Comparison of ENCODE assay signal across 32 cellular contexts in the genomic region with DNA sequence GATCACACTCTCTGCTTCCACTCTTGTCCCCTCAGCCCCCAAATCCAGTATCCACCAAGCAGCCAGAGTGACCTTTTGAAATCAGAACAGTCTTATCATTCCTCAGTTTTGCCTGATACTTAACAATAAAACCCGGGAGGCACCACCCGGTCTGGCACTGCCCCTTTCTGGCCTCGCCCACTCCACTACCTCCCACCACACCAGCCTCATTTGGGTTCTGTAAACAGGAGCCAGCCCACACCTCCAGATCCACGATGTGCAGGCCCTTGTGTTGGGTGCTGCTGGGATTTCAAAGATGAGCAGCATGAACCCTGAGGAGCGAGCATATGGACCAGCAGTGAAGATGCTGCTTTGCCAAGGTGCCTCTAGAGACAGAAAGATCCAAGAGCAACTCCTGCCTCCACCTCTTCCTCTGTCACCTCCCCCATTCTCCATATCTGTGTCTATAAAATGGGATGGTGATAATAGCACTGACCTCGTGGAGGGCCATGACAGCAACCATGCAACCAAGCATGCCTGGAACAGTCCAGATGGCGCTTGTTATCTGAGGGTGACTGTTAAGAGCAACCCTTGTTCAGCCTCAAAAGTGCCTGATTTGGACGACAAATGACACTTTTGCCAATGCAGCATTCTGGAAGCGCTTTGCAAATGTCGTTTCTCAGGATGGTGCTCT.
"Had no signal": no experiment of that assay in that cellular context is flagged by ENCODE, and none has a peak within 500 bp of the region (broad histone marks: within the 10 kb centered on the region; RNA-seq: fewer than 3 reads in every experiment).

No MANE protein-coding gene starts in this region.

- DNase-seq: activated CD4-positive, alpha-beta memory T cell treated with anti-CD3 and anti-CD28 coated beads for 36 hours; activated CD4-positive, alpha-beta T cell treated with anti-CD3 and anti-CD28 coated beads for 36 hours; activated CD4-positive, alpha-beta T cell treated with anti-CD3 and anti-CD28 coated beads, Interleukin-2, amount 10 ng/mL, durations not matched to agents 7 days and 5 days; activated CD8-positive, alpha-beta memory T cell treated with anti-CD3 and anti-CD28 coated beads, Interleukin-2, amount 50 U/mL, for 48 hours; activated effector memory CD4-positive, alpha-beta T cell treated with Interleukin-2 at 50 U/mL for 16 hours; activated naive CD4-positive, alpha-beta T cell treated with anti-CD3 and anti-CD28 coated beads, Interleukin-2, amount 10 ng/mL, durations not matched to agents 7 days and 5 days; activated T-cell treated with anti-CD3 and anti-CD28 coated beads, Interleukin-2, amount 50 U/mL, for 48 hours; amniotic stem cell; aorta; brain microvascular endothelial cell; NCI-H1092 treated with DMSO at 0.1 percent for 48 hours; NCI-H1417 treated with DMSO at 0.1 percent for 48 hours; NCI-H187 treated with DMSO at 0.1 percent for 48 hours; NCI-H2081; NCI-H345; NCI-H510A; NCI-H526; NCI-H748 treated with DMSO at 0.1 percent for 48 hours; NK-92 treated with Interleukin-12 subunit alpha and Interleukin-12 subunit beta, amount 100 ng/mL, for 24 hours; PC-3; RPMI8226; SHP77 treated with DMSO at 0.1 percent for 48 hours; SK-N-SH had no signal

- H3K36me3 ChIP-seq: brain microvascular endothelial cell, cardiac muscle cell, Peyer's patch, SJSA1 had no signal

- H3K9me3 Mint-ChIP-seq: activated CD4-positive, alpha-beta memory T cell treated with anti-CD3 and anti-CD28 coated beads for 36 hours; activated CD4-positive, alpha-beta T cell treated with anti-CD3 and anti-CD28 coated beads, Interleukin-2, amount 10 ng/mL, durations not matched to agents 7 days and 5 days; activated naive CD4-positive, alpha-beta T cell treated with anti-CD3 and anti-CD28 coated beads, Interleukin-2, amount 10 ng/mL, durations not matched to agents 7 days and 5 days; central memory CD8-positive, alpha-beta T cell; T-helper 1 cell treated with Interleukin-12 subunit alpha and Interleukin-12 subunit beta and Interleukin-4 antibody, amounts not matched to agents 30 μg/mL and 1 μg/mL, for 36 hours; T-helper 2 cell treated with Interferon-gamma antibody and Interleukin-4, amounts not matched to agents 5 μg/mL and 100 μg/mL, for 36 hours; WTC11 had no signal

- H3K27ac ChIP-seq: brain microvascular endothelial cell, cardiac muscle cell, Peyer's patch, SJSA1 had no signal

- H3K27ac Mint-ChIP-seq: activated CD4-positive, alpha-beta memory T cell treated with anti-CD3 and anti-CD28 coated beads for 36 hours; activated CD4-positive, alpha-beta T cell treated with anti-CD3 and anti-CD28 coated beads for 36 hours; activated CD4-positive, alpha-beta T cell treated with anti-CD3 and anti-CD28 coated beads, Interleukin-2, amount 10 ng/mL, durations not matched to agents 7 days and 5 days; activated naive CD4-positive, alpha-beta T cell treated with anti-CD3 and anti-CD28 coated beads, Interleukin-2, amount 10 ng/mL, durations not matched to agents 7 days and 5 days; activated naive CD8-positive, alpha-beta T cell; T-helper 1 cell treated with Interleukin-12 subunit alpha and Interleukin-12 subunit beta and Interleukin-4 antibody, amounts not matched to agents 30 μg/mL and 1 μg/mL, for 36 hours; T-helper 2 cell treated with Interferon-gamma antibody and Interleukin-4, amounts not matched to agents 5 μg/mL and 100 μg/mL, for 36 hours; WTC11 had no signal

- H3K4me1 Mint-ChIP-seq: activated CD4-positive, alpha-beta T cell treated with anti-CD3 and anti-CD28 coated beads for 36 hours; activated CD4-positive, alpha-beta T cell treated with anti-CD3 and anti-CD28 coated beads, Interleukin-2, amount 10 ng/mL, durations not matched to agents 7 days and 5 days; activated naive CD4-positive, alpha-beta T cell treated with anti-CD3 and anti-CD28 coated beads, Interleukin-2, amount 10 ng/mL, durations not matched to agents 7 days and 5 days; central memory CD8-positive, alpha-beta T cell had no signal

- H3K36me3 Mint-ChIP-seq: activated CD4-positive, alpha-beta memory T cell treated with anti-CD3 and anti-CD28 coated beads for 36 hours; activated naive CD4-positive, alpha-beta T cell treated with anti-CD3 and anti-CD28 coated beads, Interleukin-2, amount 10 ng/mL, durations not matched to agents 7 days and 5 days; activated naive CD8-positive, alpha-beta T cell; WTC11 had no signal

- H3K27me3 Mint-ChIP-seq: activated CD4-positive, alpha-beta T cell treated with anti-CD3 and anti-CD28 coated beads, Interleukin-2, amount 10 ng/mL, durations not matched to agents 7 days and 5 days had no signal

- ATAC-seq: activated CD4-positive, alpha-beta T cell treated with anti-CD3 and anti-CD28 coated beads for 36 hours; activated CD4-positive, CD25-positive, alpha-beta regulatory T cell treated with anti-CD3 and anti-CD28 coated beads, Interleukin-2, amount 50 U/mL, for 24 hours; PC-3; WTC11 had no signal

- H3K9me3 ChIP-seq: Peyer's patch, SJSA1, SK-N-SH had no signal

- H3K4me3 ChIP-seq: cardiac muscle cell, Peyer's patch, SJSA1 had no signal

- H3K4me1 ChIP-seq: Peyer's patch, SJSA1 had no signal

- H3K27me3 ChIP-seq: brain microvascular endothelial cell, Peyer's patch, SJSA1 had no signal

- H3K4me3 Mint-ChIP-seq: activated CD4-positive, alpha-beta memory T cell treated with anti-CD3 and anti-CD28 coated beads for 36 hours; activated CD4-positive, alpha-beta T cell treated with anti-CD3 and anti-CD28 coated beads for 36 hours; activated CD4-positive, alpha-beta T cell treated with anti-CD3 and anti-CD28 coated beads, Interleukin-2, amount 10 ng/mL, durations not matched to agents 7 days and 5 days; activated naive CD4-positive, alpha-beta T cell treated with anti-CD3 and anti-CD28 coated beads, Interleukin-2, amount 10 ng/mL, durations not matched to agents 7 days and 5 days; activated naive CD8-positive, alpha-beta T cell; central memory CD8-positive, alpha-beta T cell; T-helper 1 cell treated with Interleukin-12 subunit alpha and Interleukin-12 subunit beta and Interleukin-4 antibody, amounts not matched to agents 30 μg/mL and 1 μg/mL, for 36 hours; T-helper 2 cell treated with Interferon-gamma antibody and Interleukin-4, amounts not matched to agents 5 μg/mL and 100 μg/mL, for 36 hours; WTC11 had no signal
